ENCODE assay signal across 1 cellular context in genomic region chr5:132298305-132298704, GRCh38.
TF ChIP-seq lines count a peak whose summit lies in the region.

No MANE protein-coding gene starts in this region.

TF ChIP-seq in K562, 482 proteins besides CTCF, POLR2A, EP300 and RAD21:
- no peak for TF ChIP-seq TAL1 (IDR thresholded peaks at IDR 0.05)
- no peak for TF ChIP-seq POLR2H (tag; IDR thresholded peaks at IDR 0.05; ENCODE audit: low read depth)
- TF ChIP-seq SIN3A (IDR thresholded peaks at IDR 0.05; ENCODE audit: borderline replicate concordance in 2 of 2, control insufficient read depth in 1 of 2, low read depth in 2 of 2, low read length in 2 of 2), result no peak
- TF ChIP-seq CEBPG (CRISPR knock-in tag; IDR thresholded peaks at IDR 0.05), result peak; percentile 78
- TF ChIP-seq CEBPG (tag; conservative IDR thresholded peaks at IDR 0.05 in 1 of 2, IDR thresholded peaks at IDR 0.05 in 1 of 2), result peak; percentile 84 to 91
- TF ChIP-seq IRF9 (tag; IDR thresholded peaks at IDR 0.05), result 0 out of 2 replicates have a peak, but pooled peaks have one; percentile 60
- TF ChIP-seq ZNF318 (IDR thresholded peaks at IDR 0.05; ENCODE audit: borderline replicate concordance in 1 of 2, low read depth in 1 of 2), result no peak
- no peak for TF ChIP-seq NFYB (IDR thresholded peaks at IDR 0.05; ENCODE audit: extremely low read depth, insufficient read length)
- peak; percentile 98 for TF ChIP-seq CEBPB (tag; IDR thresholded peaks at IDR 0.05)
- no peak for TF ChIP-seq STAT6 (CRISPR knock-in tag; IDR thresholded peaks at IDR 0.05)
- TF ChIP-seq SMARCA4 (IDR thresholded peaks at IDR 0.05), result 0 out of 2 replicates have a peak, but pooled peaks have one; percentile 24
- TF ChIP-seq SMAD2 (IDR thresholded peaks at IDR 0.05; ENCODE audit: low read depth, low read length), result no peak
- no peak for TF ChIP-seq RUNX1 (IDR thresholded peaks at IDR 0.05; ENCODE audit: low read depth)
- TF ChIP-seq ZNF79 (CRISPR knock-in tag; IDR thresholded peaks at IDR 0.05; ENCODE audit: low read depth), result no peak
